Comparison of ENCODE assay signal across 2 cellular contexts in genomic region chr10:36638461-36638860, GRCh38.
TF ChIP-seq lines count a peak whose summit lies in the region.

No MANE protein-coding gene starts in this region.

TF ChIP-seq in IMR-90, 13 proteins besides CTCF, POLR2A, EP300 and RAD21:
- TF ChIP-seq NFE2L2 (IDR thresholded peaks at IDR 0.05; ENCODE audit: low read depth, low read length) (no peak), RCOR1 (IDR thresholded peaks at IDR 0.05; ENCODE audit: insufficient replicate concordance, low read length) (no peak), CHD1 (IDR thresholded peaks at IDR 0.05; ENCODE audit: low read depth, low read length) (no peak), SMC3 (IDR thresholded peaks at IDR 0.05; ENCODE audit: low read depth, low read length) (no peak), MAFK (IDR thresholded peaks at IDR 0.05; ENCODE audit: low read depth, low read length) (no peak), BHLHE40 (IDR thresholded peaks at IDR 0.05; ENCODE audit: low read depth, low read length) (no peak), MAZ (IDR thresholded peaks at IDR 0.05; ENCODE audit: borderline replicate concordance, low read depth, low read length) (no peak), FOS (IDR thresholded peaks at IDR 0.05; ENCODE audit: low read depth, low read length) (no peak), RFX5 (IDR thresholded peaks at IDR 0.05; ENCODE audit: low read depth, low read length) (no peak), USF2 (IDR thresholded peaks at IDR 0.05; ENCODE audit: low read depth, low read length) (no peak), CEBPB (IDR thresholded peaks at IDR 0.05; ENCODE audit: low read depth, low read length) (no peak), MXI1 (IDR thresholded peaks at IDR 0.05; ENCODE audit: borderline replicate concordance, low read depth, low read length) (no peak)
- TF ChIP-seq, protein P1, sequence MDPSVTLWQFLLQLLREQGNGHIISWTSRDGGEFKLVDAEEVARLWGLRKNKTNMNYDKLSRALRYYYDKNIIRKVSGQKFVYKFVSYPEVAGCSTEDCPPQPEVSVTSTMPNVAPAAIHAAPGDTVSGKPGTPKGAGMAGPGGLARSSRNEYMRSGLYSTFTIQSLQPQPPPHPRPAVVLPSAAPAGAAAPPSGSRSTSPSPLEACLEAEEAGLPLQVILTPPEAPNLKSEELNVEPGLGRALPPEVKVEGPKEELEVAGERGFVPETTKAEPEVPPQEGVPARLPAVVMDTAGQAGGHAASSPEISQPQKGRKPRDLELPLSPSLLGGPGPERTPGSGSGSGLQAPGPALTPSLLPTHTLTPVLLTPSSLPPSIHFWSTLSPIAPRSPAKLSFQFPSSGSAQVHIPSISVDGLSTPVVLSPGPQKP (IDR thresholded peaks at IDR 0.05; ENCODE audit: borderline replicate concordance, low read depth, low read length) = no peak

TF ChIP-seq in H1, 55 proteins besides CTCF, POLR2A, EP300 and RAD21:
- TF ChIP-seq JUN (IDR thresholded peaks at IDR 0.05; ENCODE audit: low read depth, low read length) (no peak), POLR2AphosphoS5 (IDR thresholded peaks at IDR 0.05; ENCODE audit: low read depth, low read length) (no peak)
TF ChIP-seq in H1: peak in this region for 0.
